In the genomic region with DNA sequence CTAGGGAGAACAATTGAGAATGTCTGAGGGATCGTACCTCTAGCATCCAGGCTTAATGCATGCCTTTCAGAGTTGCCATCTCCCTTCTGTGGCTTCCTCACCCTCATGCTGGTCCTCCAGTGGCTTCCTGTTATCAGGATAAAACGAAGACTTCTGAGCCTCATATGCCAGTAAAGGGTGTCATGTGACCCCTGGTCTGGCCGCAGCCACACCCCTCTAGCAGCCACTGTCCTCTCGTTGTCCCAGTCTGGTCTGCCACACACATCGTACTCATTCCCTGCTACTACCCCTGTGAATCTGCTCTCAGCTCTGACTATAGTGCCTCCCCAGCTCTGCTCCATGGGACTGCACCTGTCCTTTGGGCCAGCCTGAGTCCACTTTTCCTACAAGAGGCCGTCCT, we compare ENCODE assay signal across 27 cellular contexts.
"Had no signal": no experiment of that assay in that cellular context is flagged by ENCODE, and none has a peak within 500 bp of the region (broad histone marks: within the 10 kb centered on the region; RNA-seq: fewer than 3 reads in every experiment).

No MANE protein-coding gene starts in this region.

- H3K27me3 ChIP-seq: colonic mucosa, gastrocnemius medialis, hepatocyte, left lung, ovary, right lobe of liver, tibial nerve, upper lobe of left lung had no signal

- H3K4me2 ChIP-seq: hepatocyte had no signal

- H3K4me1 ChIP-seq: colonic mucosa, gastrocnemius medialis, left lung, lower lobe of right lung, psoas muscle, right lobe of liver, tibial nerve, upper lobe of left lung had no signal

- H3K79me2 ChIP-seq: hepatocyte had no signal

- H3K9me3 ChIP-seq: colonic mucosa, ovary had no signal

- ATAC-seq: esophagus mucosa; gastrocnemius medialis; left lung; lower lobe of right lung; naive thymus-derived CD8-positive, alpha-beta T cell; psoas muscle; right lobe of liver; stimulated activated naive B cell treated with anti-CD40 and anti-IgM and Interleukin-4, amounts not matched to agents 10 μg/mL and 1 μg/mL and 100 μg/mL, for 72 hours had no signal

- H3K36me3 ChIP-seq: colonic mucosa, gastrocnemius medialis, left lung, lower lobe of right lung, ovary, right lobe of liver, thoracic aorta, tibial nerve, upper lobe of left lung had no signal

- DNase-seq: colonic mucosa; effector CD8-positive, alpha-beta T cell; endodermal cell; foreskin fibroblast; gastrocnemius medialis; head of caudate nucleus; kidney; left lung; lower lobe of right lung; naive thymus-derived CD8-positive, alpha-beta T cell; nephron progenitor cell; occipital lobe; ovary; posterior cingulate gyrus; psoas muscle; retina; right lobe of liver; small intestine; stimulated activated CD4-positive, alpha-beta T cell treated with anti-CD3 and anti-CD28 coated beads, Interleukin-15, amount 100 ng/mL, for 24 hours; stimulated activated CD4-positive, alpha-beta T cell treated with anti-CD3 and anti-CD28 coated beads, Interleukin-2, amount 100 ng/mL, for 48 hours; stimulated activated naive B cell treated with anti-CD40 and anti-IgM and Interleukin-4, amounts not matched to agents 10 μg/mL and 1 μg/mL and 100 μg/mL, for 72 hours; upper lobe of left lung had no signal

- H2AFZ ChIP-seq: hepatocyte had no signal

- H3K27ac ChIP-seq: colonic mucosa, epithelial cell of prostate, gastrocnemius medialis, hepatocyte, left lung, lower lobe of right lung, ovary, psoas muscle, right lobe of liver, thoracic aorta, tibial nerve, upper lobe of left lung had no signal

- H3K4me3 ChIP-seq: colonic mucosa, gastrocnemius medialis, hepatocyte, left lung, lower lobe of right lung, ovary, psoas muscle, right lobe of liver, thoracic aorta, tibial nerve, upper lobe of left lung had no signal
